In the genomic region with DNA sequence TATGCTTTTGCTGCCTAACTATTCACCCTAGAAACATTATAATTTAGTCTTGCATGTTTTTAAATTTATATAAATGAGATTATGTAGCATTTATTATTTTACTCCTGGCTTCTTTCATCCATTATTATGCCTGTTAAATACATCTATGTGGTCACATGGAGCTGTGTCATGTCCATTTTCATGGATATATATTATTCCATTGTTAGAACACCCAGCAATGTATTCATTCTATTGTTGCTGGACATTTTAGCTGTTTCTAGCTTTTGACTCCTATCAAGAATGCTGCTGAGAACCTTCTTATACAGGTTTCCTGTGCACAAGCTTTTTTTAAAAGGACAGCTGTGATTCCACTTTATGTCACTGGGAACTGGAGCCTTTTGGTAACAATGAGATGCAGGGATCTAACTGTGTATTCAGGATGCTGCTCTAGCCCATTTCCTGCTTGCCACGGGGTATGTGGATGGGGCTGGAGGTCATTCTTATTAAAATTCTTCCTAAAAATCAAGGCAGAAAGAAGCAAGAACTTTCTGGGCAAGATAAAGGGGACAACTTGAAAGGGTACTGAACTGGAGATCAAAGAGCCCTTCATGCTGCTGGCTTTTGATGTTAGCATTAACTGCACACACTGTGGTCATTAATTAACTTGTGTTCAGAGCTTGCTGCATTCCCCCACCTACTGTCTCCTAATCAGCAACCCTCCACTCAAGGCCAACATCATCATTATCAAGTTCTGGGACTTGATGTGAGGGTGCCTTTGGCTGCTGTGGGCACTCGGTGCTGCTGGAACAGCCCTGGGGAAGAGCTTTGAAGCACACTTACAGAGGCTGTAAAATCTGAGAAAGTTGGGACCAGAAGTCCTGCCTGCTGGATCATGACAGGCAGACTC, we compare ENCODE assay signal across 1 cellular context.
TF ChIP-seq lines count a peak whose summit lies in the region.

No MANE protein-coding gene starts in this region.

TF ChIP-seq in HepG2, 621 proteins besides CTCF, POLR2A, EP300 and RAD21 (continued from another document and continues in another):
- TF ChIP-seq, protein P1, sequence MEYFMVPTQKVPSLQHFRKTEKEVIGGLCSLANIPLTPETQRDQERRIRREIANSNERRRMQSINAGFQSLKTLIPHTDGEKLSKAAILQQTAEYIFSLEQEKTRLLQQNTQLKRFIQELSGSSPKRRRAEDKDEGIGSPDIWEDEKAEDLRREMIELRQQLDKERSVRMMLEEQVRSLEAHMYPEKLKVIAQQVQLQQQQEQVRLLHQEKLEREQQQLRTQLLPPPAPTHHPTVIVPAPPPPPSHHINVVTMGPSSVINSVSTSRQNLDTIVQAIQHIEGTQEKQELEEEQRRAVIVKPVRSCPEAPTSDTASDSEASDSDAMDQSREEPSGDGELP (IDR thresholded peaks at IDR 0.05; ENCODE audit: borderline replicate concordance, low read depth) = peak; percentile 53; the same call in 1 of the 2 replicates
- TF ChIP-seq, protein P2, sequence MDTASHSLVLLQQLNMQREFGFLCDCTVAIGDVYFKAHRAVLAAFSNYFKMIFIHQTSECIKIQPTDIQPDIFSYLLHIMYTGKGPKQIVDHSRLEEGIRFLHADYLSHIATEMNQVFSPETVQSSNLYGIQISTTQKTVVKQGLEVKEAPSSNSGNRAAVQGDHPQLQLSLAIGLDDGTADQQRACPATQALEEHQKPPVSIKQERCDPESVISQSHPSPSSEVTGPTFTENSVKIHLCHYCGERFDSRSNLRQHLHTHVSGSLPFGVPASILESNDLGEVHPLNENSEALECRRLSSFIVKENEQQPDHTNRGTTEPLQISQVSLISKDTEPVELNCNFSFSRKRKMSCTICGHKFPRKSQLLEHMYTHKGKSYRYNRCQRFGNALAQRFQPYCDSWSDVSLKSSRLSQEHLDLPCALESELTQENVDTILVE (CRISPR knock-in tag; IDR thresholded peaks at IDR 0.05) = peak; percentile 81
- TF ChIP-seq FOXP1 (IDR thresholded peaks at IDR 0.05) = peak; percentile 91
- TF ChIP-seq FOXP1 (CRISPR knock-in tag; IDR thresholded peaks at IDR 0.05) = peak; percentile 95
- TF ChIP-seq SP5 (CRISPR knock-in tag; IDR thresholded peaks at IDR 0.05; ENCODE audit: borderline replicate concordance, low read depth) = peak; percentile 75
- peak; percentile 100 for TF ChIP-seq ISL2 (CRISPR knock-in tag; IDR thresholded peaks at IDR 0.05)
- peak; percentile 88 for TF ChIP-seq FOXA3 (CRISPR knock-in tag; IDR thresholded peaks at IDR 0.05)
- TF ChIP-seq, protein P3, sequence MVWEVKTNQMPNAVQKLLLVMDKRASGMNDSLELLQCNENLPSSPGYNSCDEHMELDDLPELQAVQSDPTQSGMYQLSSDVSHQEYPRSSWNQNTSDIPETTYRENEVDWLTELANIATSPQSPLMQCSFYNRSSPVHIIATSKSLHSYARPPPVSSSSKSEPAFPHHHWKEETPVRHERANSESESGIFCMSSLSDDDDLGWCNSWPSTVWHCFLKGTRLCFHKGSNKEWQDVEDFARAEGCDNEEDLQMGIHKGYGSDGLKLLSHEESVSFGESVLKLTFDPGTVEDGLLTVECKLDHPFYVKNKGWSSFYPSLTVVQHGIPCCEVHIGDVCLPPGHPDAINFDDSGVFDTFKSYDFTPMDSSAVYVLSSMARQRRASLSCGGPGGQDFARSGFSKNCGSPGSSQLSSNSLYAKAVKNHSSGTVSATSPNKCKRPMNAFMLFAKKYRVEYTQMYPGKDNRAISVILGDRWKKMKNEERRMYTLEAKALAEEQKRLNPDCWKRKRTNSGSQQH (CRISPR knock-in tag; IDR thresholded peaks at IDR 0.05; ENCODE audit: low read depth) = no peak
- TF ChIP-seq, protein P4, sequence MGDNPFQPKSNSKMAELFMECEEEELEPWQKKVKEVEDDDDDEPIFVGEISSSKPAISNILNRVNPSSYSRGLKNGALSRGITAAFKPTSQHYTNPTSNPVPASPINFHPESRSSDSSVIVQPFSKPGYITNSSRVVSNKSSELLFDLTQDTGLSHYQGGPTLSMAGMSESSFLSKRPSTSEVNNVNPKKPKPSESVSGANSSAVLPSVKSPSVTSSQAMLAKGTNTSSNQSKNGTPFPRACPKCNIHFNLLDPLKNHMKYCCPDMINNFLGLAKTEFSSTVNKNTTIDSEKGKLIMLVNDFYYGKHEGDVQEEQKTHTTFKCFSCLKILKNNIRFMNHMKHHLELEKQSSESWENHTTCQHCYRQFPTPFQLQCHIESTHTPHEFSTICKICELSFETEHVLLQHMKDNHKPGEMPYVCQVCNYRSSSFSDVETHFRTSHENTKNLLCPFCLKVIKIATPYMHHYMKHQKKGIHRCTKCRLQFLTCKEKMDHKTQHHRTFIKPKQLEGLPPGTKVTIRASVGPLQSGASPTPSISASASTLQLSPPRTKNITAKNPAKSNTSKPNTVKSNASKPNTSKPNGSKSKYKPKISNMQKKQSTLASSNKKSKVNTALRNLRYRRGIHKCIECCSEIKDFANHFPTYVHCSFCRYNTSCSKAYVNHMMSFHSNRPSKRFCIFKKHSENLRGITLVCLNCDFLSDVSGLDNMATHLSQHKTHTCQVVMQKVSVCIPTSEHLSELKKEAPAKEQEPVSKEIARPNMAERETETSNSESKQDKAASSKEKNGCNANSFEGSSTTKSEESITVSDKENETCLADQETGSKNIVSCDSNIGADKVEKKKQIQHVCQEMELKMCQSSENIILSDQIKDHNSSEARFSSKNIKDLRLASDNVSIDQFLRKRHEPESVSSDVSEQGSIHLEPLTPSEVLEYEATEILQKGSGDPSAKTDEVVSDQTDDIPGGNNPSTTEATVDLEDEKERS (CRISPR knock-in tag; IDR thresholded peaks at IDR 0.05) = no peak
- peak; percentile 82; the same call in 1 of the 2 replicates for TF ChIP-seq KDM3A (CRISPR knock-in tag; IDR thresholded peaks at IDR 0.05; ENCODE audit: low read depth)
- TF ChIP-seq ZNF256 (CRISPR knock-in tag; conservative IDR thresholded peaks at IDR 0.05) = no peak; the same call in 1 of the 2 replicates
- TF ChIP-seq, protein P5, sequence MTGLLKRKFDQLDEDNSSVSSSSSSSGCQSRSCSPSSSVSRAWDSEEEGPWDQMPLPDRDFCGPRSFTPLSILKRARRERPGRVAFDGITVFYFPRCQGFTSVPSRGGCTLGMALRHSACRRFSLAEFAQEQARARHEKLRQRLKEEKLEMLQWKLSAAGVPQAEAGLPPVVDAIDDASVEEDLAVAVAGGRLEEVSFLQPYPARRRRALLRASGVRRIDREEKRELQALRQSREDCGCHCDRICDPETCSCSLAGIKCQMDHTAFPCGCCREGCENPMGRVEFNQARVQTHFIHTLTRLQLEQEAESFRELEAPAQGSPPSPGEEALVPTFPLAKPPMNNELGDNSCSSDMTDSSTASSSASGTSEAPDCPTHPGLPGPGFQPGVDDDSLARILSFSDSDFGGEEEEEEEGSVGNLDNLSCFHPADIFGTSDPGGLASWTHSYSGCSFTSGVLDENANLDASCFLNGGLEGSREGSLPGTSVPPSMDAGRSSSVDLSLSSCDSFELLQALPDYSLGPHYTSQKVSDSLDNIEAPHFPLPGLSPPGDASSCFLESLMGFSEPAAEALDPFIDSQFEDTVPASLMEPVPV (CRISPR knock-in tag; IDR thresholded peaks at IDR 0.05) = peak; percentile 66
- TF ChIP-seq ZMYM2 (CRISPR knock-in tag; IDR thresholded peaks at IDR 0.05) = peak; percentile 78
- TF ChIP-seq, protein P6, sequence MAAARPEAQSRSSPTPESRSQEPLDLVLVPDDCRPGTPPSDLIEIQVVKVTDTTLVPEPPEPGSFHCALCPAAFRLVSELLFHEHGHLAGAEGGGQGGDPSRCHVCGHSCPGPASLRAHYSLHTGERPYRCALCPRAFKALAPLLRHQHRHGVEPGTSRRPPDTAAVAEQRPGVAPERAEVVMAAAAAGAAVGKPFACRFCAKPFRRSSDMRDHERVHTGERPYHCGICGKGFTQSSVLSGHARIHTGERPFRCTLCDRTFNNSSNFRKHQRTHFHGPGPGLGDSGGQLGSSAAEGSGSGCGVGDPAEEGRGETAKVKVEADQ (CRISPR knock-in tag; IDR thresholded peaks at IDR 0.05; ENCODE audit: borderline replicate concordance) = peak; percentile 71; the same call in 1 of the 2 replicates
- peak; percentile 55; the same call in 1 of the 2 replicates for TF ChIP-seq KDM2A (CRISPR knock-in tag; IDR thresholded peaks at IDR 0.05; ENCODE audit: borderline replicate concordance, low read depth)
- 0 out of 2 replicates have a peak, but pooled peaks have one; percentile 32 for TF ChIP-seq ARNT2 (CRISPR knock-in tag; IDR thresholded peaks at IDR 0.05; ENCODE audit: low read depth)
- TF ChIP-seq GATA4 (IDR thresholded peaks at IDR 0.05; ENCODE audit: borderline replicate concordance, low read depth) = peak; percentile 97
- TF ChIP-seq, protein P7, sequence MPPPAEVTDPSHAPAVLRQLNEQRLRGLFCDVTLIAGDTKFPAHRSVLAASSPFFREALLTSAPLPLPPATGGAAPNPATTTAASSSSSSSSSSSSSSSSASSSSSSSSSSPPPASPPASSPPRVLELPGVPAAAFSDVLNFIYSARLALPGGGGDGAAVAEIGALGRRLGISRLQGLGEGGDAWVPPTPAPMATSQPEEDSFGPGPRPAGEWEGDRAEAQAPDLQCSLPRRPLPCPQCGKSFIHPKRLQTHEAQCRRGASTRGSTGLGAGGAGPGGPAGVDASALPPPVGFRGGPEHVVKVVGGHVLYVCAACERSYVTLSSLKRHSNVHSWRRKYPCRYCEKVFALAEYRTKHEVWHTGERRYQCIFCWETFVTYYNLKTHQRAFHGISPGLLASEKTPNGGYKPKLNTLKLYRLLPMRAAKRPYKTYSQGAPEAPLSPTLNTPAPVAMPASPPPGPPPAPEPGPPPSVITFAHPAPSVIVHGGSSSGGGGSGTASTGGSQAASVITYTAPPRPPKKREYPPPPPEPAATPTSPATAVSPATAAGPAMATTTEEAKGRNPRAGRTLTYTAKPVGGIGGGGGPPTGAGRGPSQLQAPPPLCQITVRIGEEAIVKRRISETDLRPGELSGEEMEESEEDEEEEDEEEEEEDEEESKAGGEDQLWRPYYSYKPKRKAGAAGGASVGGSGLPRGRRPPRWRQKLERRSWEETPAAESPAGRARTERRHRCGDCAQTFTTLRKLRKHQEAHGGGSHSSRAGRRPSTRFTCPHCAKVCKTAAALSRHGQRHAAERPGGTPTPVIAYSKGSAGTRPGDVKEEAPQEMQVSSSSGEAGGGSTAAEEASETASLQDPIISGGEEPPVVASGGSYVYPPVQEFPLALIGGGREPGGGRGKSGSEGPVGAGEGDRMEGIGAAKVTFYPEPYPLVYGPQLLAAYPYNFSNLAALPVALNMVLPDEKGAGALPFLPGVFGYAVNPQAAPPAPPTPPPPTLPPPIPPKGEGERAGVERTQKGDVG (CRISPR knock-in tag; IDR thresholded peaks at IDR 0.05; ENCODE audit: borderline replicate concordance) = peak; percentile 81; the same call in 1 of the 2 replicates
- TF ChIP-seq SIX4 (CRISPR knock-in tag; IDR thresholded peaks at IDR 0.05) = peak; percentile 77
- TF ChIP-seq CREM (IDR thresholded peaks at IDR 0.05) = peak; percentile 98
- no peak for TF ChIP-seq CREM (CRISPR knock-in tag; IDR thresholded peaks at IDR 0.05)
- peak; percentile 81; the same call in 1 of the 2 replicates for TF ChIP-seq ZNF552 (CRISPR knock-in tag; IDR thresholded peaks at IDR 0.05; ENCODE audit: borderline replicate concordance)
- peak; percentile 95 for TF ChIP-seq BCL6 (CRISPR knock-in tag; IDR thresholded peaks at IDR 0.05)
- TF ChIP-seq NONO (IDR thresholded peaks at IDR 0.05) = no peak
- peak; percentile 87 for TF ChIP-seq NONO (CRISPR knock-in tag; conservative IDR thresholded peaks at IDR 0.05)
- TF ChIP-seq KDM4B (CRISPR knock-in tag; IDR thresholded peaks at IDR 0.05) = peak; percentile 59; the same call in 1 of the 2 replicates
- 0 out of 2 replicates have a peak, but pooled peaks have one; percentile 39 for TF ChIP-seq KMT2A (CRISPR knock-in tag; IDR thresholded peaks at IDR 0.05)
- no peak for TF ChIP-seq ZNF235 (CRISPR knock-in tag; IDR thresholded peaks at IDR 0.05; ENCODE audit: borderline replicate concordance)
- peak; percentile 96 for TF ChIP-seq MEIS2 (CRISPR knock-in tag; IDR thresholded peaks at IDR 0.05)
- TF ChIP-seq SOX13 (IDR thresholded peaks at IDR 0.05) = peak; percentile 93
- TF ChIP-seq SOX13 (CRISPR knock-in tag; conservative IDR thresholded peaks at IDR 0.05 in 1 of 2, IDR thresholded peaks at IDR 0.05 in 1 of 2) = peak in 1 of 2 experiments; percentile 99; a peak in 2 of 4 replicates
- TF ChIP-seq ZNF761 (CRISPR knock-in tag; conservative IDR thresholded peaks at IDR 0.05) = no peak; the same call in 1 of the 2 replicates
- peak; percentile 53; the same call in 1 of the 2 replicates for TF ChIP-seq ZNF501 (CRISPR knock-in tag; IDR thresholded peaks at IDR 0.05)
- 0 out of 2 replicates have a peak, but pooled peaks have one; percentile 18 for TF ChIP-seq JUND (CRISPR knock-in tag; IDR thresholded peaks at IDR 0.05)
- TF ChIP-seq, protein P8, sequence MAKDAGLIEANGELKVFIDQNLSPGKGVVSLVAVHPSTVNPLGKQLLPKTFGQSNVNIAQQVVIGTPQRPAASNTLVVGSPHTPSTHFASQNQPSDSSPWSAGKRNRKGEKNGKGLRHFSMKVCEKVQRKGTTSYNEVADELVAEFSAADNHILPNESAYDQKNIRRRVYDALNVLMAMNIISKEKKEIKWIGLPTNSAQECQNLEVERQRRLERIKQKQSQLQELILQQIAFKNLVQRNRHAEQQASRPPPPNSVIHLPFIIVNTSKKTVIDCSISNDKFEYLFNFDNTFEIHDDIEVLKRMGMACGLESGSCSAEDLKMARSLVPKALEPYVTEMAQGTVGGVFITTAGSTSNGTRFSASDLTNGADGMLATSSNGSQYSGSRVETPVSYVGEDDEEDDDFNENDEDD (CRISPR knock-in tag; IDR thresholded peaks at IDR 0.05; ENCODE audit: borderline replicate concordance) = peak; percentile 56; the same call in 1 of the 2 replicates
- TF ChIP-seq, protein P9, sequence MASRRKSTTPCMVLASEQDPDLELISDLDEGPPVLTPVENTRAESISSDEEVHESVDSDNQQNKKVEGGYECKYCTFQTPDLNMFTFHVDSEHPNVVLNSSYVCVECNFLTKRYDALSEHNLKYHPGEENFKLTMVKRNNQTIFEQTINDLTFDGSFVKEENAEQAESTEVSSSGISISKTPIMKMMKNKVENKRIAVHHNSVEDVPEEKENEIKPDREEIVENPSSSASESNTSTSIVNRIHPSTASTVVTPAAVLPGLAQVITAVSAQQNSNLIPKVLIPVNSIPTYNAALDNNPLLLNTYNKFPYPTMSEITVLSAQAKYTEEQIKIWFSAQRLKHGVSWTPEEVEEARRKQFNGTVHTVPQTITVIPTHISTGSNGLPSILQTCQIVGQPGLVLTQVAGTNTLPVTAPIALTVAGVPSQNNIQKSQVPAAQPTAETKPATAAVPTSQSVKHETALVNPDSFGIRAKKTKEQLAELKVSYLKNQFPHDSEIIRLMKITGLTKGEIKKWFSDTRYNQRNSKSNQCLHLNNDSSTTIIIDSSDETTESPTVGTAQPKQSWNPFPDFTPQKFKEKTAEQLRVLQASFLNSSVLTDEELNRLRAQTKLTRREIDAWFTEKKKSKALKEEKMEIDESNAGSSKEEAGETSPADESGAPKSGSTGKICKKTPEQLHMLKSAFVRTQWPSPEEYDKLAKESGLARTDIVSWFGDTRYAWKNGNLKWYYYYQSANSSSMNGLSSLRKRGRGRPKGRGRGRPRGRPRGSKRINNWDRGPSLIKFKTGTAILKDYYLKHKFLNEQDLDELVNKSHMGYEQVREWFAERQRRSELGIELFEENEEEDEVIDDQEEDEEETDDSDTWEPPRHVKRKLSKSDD (CRISPR knock-in tag; IDR thresholded peaks at IDR 0.05; ENCODE audit: low read depth) = no peak; the same call in 1 of the 2 replicates
- peak; percentile 85; the same call in 1 of the 2 replicates for TF ChIP-seq NCOA1 (CRISPR knock-in tag; IDR thresholded peaks at IDR 0.05)
- peak; percentile 54; the same call in 1 of the 2 replicates for TF ChIP-seq GATAD1 (CRISPR knock-in tag; IDR thresholded peaks at IDR 0.05)
- TF ChIP-seq ZKSCAN8 (CRISPR knock-in tag; IDR thresholded peaks at IDR 0.05; ENCODE audit: borderline replicate concordance) = peak; percentile 92; the same call in 1 of the 2 replicates
- no peak for TF ChIP-seq ZNF24 (IDR thresholded peaks at IDR 0.05)
- peak; percentile 83 for TF ChIP-seq HOXA5 (CRISPR knock-in tag; IDR thresholded peaks at IDR 0.05)
- no peak for TF ChIP-seq SNRNP70 (IDR thresholded peaks at IDR 0.05; ENCODE audit: low read depth, low read length)
- TF ChIP-seq ZSCAN9 (CRISPR knock-in tag; IDR thresholded peaks at IDR 0.05; ENCODE audit: borderline replicate concordance) = peak; percentile 53; the same call in 1 of the 2 replicates
